In the genomic region with DNA sequence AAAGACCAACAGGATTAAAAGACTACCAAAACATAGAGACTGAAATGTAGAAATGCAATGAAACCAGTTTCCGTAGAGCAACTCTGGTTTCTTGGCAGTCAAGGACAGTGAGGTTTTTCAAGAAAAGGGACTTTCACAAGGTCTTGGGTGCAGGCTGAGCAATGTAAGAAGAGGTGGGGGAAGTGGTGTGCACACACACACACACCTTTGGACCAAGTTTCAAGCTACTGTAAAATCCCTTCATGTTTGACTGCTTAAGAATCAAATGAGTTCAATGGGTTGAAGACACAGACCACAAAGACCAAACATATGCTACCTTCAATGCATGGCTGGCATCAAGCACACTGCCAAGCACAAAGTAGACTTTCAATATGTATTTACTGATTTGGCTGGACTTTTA, we compare ENCODE assay signal across 18 cellular contexts. TPM values are rescaled to one million over a fixed set of nuclear protein-coding genes. Genes with fewer than 3 reads are reported as not detected.
DNase-seq lines count a peak whose midpoint lies in the region; ATAC-seq, FAIRE-seq and TF ChIP-seq lines count a peak whose summit lies in the region.
"Had no signal": no experiment of that assay in that cellular context is flagged by ENCODE, and none has a peak within 500 bp of the region (broad histone marks: within the 10 kb centered on the region; RNA-seq: fewer than 3 reads in every experiment).

No MANE protein-coding gene starts in this region.

- no peak overlapping the region for H2BK15ac ChIP-seq in neuronal stem cell (ENCODE audit: low read length)

- DNase-seq in Ammon's horn (ENCODE audit: low spot score): no peak
- DNase-seq in lower leg skin (ENCODE audit: low spot score in 2 of 2): no peak
- DNase-seq in neuronal stem cell (ENCODE audit: low spot score): no peak
- DNase-seq in H54 (ENCODE audit: insufficient read length, low spot score): no peak
- DNase-seq: AML-193; amygdala; effector CD8-positive, alpha-beta T cell; NCI-H2107; small intestine; upper lobe of left lung had no signal

- no peaks in the 10 kb centered on the region for H3K27me3 ChIP-seq in neuronal stem cell (ENCODE audit: control insufficient read depth in 3 of 3, insufficient read depth in 3 of 3, low read depth in 1 of 3, low read length in 3 of 3)
- H3K27me3 ChIP-seq: neural progenitor cell, upper lobe of left lung had no signal

- H3K4me3 ChIP-seq in lower leg skin (ENCODE audit: low read depth, poor library complexity, severe bottlenecking) (no peak overlapping the region), neuronal stem cell (ENCODE audit: low read length in 2 of 2) (no peak overlapping the region)
- H3K4me3 ChIP-seq: K562, neural progenitor cell, upper lobe of left lung had no signal

- no peak overlapping the region for H3K18ac ChIP-seq in neuronal stem cell (ENCODE audit: low read length)

- H3K9me3 ChIP-seq in neuronal stem cell (replicated peaks in 1 of 2; ENCODE audit: control insufficient read depth in 2 of 2, insufficient read depth in 1 of 2, low read depth in 1 of 2, low read length in 2 of 2): no peaks in the 10 kb centered on the region
- H3K9me3 ChIP-seq: upper lobe of left lung had no signal

- no peak overlapping the region for H4K8ac ChIP-seq in neuronal stem cell (ENCODE audit: low read depth, low read length)

- ATAC-seq in GM18502 (IDR thresholded peaks at IDR 0.05; ENCODE audit: poor library complexity, unreplicated experiment) (peak; percentile 95), GM19372 (IDR thresholded peaks at IDR 0.05; ENCODE audit: low read depth, unreplicated experiment) (peak; percentile 83), HG02678 (IDR thresholded peaks at IDR 0.05; ENCODE audit: unreplicated experiment) (peak; percentile 94), HG03439 (IDR thresholded peaks at IDR 0.05; ENCODE audit: unreplicated experiment) (peak; percentile 83)
- ATAC-seq: K562 had no signal

- TF ChIP-seq POLR2A in lower leg skin (IDR thresholded peaks at IDR 0.05): no peak
- no peak for TF ChIP-seq POLR2A in H54 (IDR thresholded peaks at IDR 0.05; ENCODE audit: low read depth, low read length)

- WGBS in lower leg skin, 2 donors: 90 to 100% methylated on average over 1 of the region's 1 CpG
- no CpG with 5 or more reads among the region's 1 CpG for WGBS in neuronal stem cell (ENCODE audit: extremely low coverage in 2 of 2, insufficient read length in 2 of 2, insufficient replicate concordance in 1 of 2), 2 donors

- no peak for TF ChIP-seq CTCF in lower leg skin (IDR thresholded peaks at IDR 0.05)

- H2BK5ac ChIP-seq in neuronal stem cell (ENCODE audit: low read length): no peak overlapping the region

- H3K23ac ChIP-seq in neuronal stem cell (ENCODE audit: low read depth, low read length, poor library complexity): no peak overlapping the region

- peaks cover 0 to 11% of the 10 kb centered on the region in 2 donors for H3K4me1 ChIP-seq in neuronal stem cell (ENCODE audit: control insufficient read depth in 2 of 2, insufficient read depth in 1 of 2, low read depth in 1 of 2, low read length in 2 of 2)
- H3K4me1 ChIP-seq: neural progenitor cell, upper lobe of left lung had no signal

- no peak overlapping the region for H2BK12ac ChIP-seq in neuronal stem cell (ENCODE audit: low read length)

- H2AK5ac ChIP-seq in neuronal stem cell (ENCODE audit: low read depth, low read length): no peak overlapping the region

- no peak overlapping the region for H3K9ac ChIP-seq in neuronal stem cell (ENCODE audit: low read depth, low read length, poor library complexity)
- H3K9ac ChIP-seq: neural progenitor cell had no signal

- H3K4me2 ChIP-seq in neuronal stem cell (ENCODE audit: insufficient read depth, low read length, poor library complexity, severe bottlenecking): no peak overlapping the region
- H3K4me2 ChIP-seq: neural progenitor cell had no signal

- no peaks in the 10 kb centered on the region for H3K79me1 ChIP-seq in neuronal stem cell (ENCODE audit: low read depth, low read length)

- no peak overlapping the region for H3K27ac ChIP-seq in neuronal stem cell (replicated peaks; ENCODE audit: low read length)
- H3K27ac ChIP-seq: neural progenitor cell, upper lobe of left lung had no signal

- no peak overlapping the region for H4K91ac ChIP-seq in neuronal stem cell (ENCODE audit: low read depth, low read length, poor library complexity)

- no peak for FAIRE-seq in H54 (lab: Jason Lieb, UNC)
- FAIRE-seq: frontal cortex, K562, small intestine had no signal

- no peaks in the 10 kb centered on the region for H3K36me3 ChIP-seq in neuronal stem cell (replicated peaks in 1 of 2; ENCODE audit: control insufficient read depth in 2 of 2, insufficient read depth in 2 of 2, low read length in 2 of 2)
- H3K36me3 ChIP-seq: neural progenitor cell, upper lobe of left lung had no signal

- no peak overlapping the region for H2AFZ ChIP-seq in neuronal stem cell (ENCODE audit: low read length)
- H2AFZ ChIP-seq: neural progenitor cell had no signal

- H2BK120ac ChIP-seq in neuronal stem cell (ENCODE audit: low read depth, low read length): no peak overlapping the region

- no peak overlapping the region for H3K14ac ChIP-seq in neuronal stem cell (ENCODE audit: low read length)

- intact Hi-C loops in lower leg skin (cut with DNase I; ENCODE audit: low total_unique reads): no loop called here

- no peak overlapping the region for H3K4ac ChIP-seq in neuronal stem cell (ENCODE audit: low read length)

RNA-seq across cellular contexts. Expression of a gene that starts 17.8 kb away (rescaled TPM):
- total RNA-seq in lower leg skin: under 1 TPM in 1 of 4 donors, not detected in 3; 0.13 TPM
- polyA plus RNA-seq in neuronal stem cell (2013, experiment 1 of 2): 0.08 TPM
- 0.08 TPM for polyA plus RNA-seq in neuronal stem cell (2013, experiment 2 of 2)
- total RNA-seq: RPMI7951 had no signal
